In the genomic region with DNA sequence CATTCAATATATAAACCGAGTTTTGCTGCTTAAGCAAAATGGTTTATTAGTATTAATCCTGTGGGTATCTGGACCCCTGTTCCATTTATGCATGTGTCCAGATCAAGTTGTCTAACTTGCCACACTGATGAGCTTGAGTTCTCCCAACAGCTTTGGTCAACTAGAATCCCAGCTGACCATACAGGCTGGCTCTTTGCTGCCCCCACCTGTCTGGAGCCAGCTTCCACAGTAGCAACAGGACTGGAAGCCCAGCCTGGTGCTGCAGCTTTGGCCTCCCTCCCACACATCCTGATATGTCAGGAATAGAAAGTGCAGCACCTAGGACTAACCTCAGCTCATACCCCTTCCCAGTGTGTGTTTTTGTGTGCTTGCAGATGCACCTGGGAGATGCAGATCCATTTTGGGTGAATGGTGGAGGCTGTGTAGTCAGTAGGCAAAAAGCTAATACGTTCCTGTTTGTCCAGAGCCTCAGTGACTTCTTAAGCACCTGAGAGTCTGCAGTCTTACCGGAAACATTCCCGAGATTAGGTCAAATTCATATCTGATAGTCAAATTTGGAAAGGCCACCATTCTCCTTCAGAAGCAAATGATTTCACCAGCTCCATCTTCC, we compare ENCODE assay signal across 8 cellular contexts. TPM values are rescaled to one million over a fixed set of nuclear protein-coding genes. Genes with fewer than 3 reads are reported as not detected.
DNase-seq lines count a peak whose midpoint lies in the region; ATAC-seq and TF ChIP-seq lines count a peak whose summit lies in the region.

No MANE protein-coding gene starts in this region.

- H3K9me3 ChIP-seq in AG04450 (ENCODE audit: control insufficient read depth, insufficient read depth, low read length) = no peaks in the 10 kb centered on the region
- no peaks in the 10 kb centered on the region for H3K9me3 ChIP-seq in hepatocyte (ENCODE audit: low read depth)

- CTCF ChIA-PET in AG04450 (lab: Charles Lee) = interaction anchor here (0.7 to 2.5 kb wide), 9 partner anchors 13 to 707 kb away, joined by 3 to 51 read pairs (median 3); no protein-coding TSS in a partner anchor

- no peaks in the 10 kb centered on the region for H3K36me3 ChIP-seq in hepatocyte (replicated peaks; ENCODE audit: insufficient read depth, low read depth)

- TF ChIP-seq CTCF in AG04450 (IDR thresholded peaks at IDR 0.05; ENCODE audit: low read depth, low read length) = peak; percentile 83
- peak; percentile 89 for TF ChIP-seq CTCF in GM12865 (IDR thresholded peaks at IDR 0.05; ENCODE audit: insufficient read depth, low read depth, low read length, missing control alignments)
- peak; percentile 81 for TF ChIP-seq CTCF in hepatocyte (IDR thresholded peaks at IDR 0.05; ENCODE audit: poor library complexity)

- peak; percentile 83 for ATAC-seq in HG02798 (IDR thresholded peaks at IDR 0.05; ENCODE audit: poor library complexity, unreplicated experiment)

- DNase-seq in AG04450 (ENCODE audit: low read depth, low spot score) (peak; percentile 11), GM12865 (ENCODE audit: low read depth) (peak; percentile 70), NCI-H2227 treated with DMSO at 0.1 percent for 48 hours (lab: John Stamatoyannopoulos, UW) (peak; percentile 41), amygdala (lab: John Stamatoyannopoulos, UW) (peak in 43 of 56 donors; percentile 1 to 72 (median 20)), hepatocyte (ENCODE audit: low spot score) (peak; percentile 82), skeletal muscle cell (ENCODE audit: low read depth) (peak; percentile 11), 8988T (no peak)

- H3K27me3 ChIP-seq in AG04450 (ENCODE audit: control insufficient read depth, insufficient read depth, low read length) (no peaks in the 10 kb centered on the region), hepatocyte (no peaks in the 10 kb centered on the region)

- H3K4me1 ChIP-seq in hepatocyte (ENCODE audit: insufficient read depth) = no peaks in the 10 kb centered on the region

- H3K4me3 ChIP-seq in AG04450 (ENCODE audit: low read depth, low read length) = no peak overlapping the region
- H3K4me3 ChIP-seq in GM12865 (ENCODE audit: low read depth, low read length) = no peak overlapping the region
- H3K4me3 ChIP-seq in hepatocyte = no peak overlapping the region
- H3K4me3 ChIP-seq in skeletal muscle cell (ENCODE audit: low read depth, low read length) = no peak overlapping the region

- POLR2A ChIA-PET in AG04450 (lab: Yijun Ruan, JAX) = no interaction called here

- no peak overlapping the region for H3K27ac ChIP-seq in AG04450 (ENCODE audit: low read depth, low read length)
- H3K27ac ChIP-seq in hepatocyte = no peak overlapping the region

- H3K79me2 ChIP-seq in hepatocyte = no peaks in the 10 kb centered on the region

- H3K9me2 ChIP-seq in hepatocyte (replicated peaks; ENCODE audit: insufficient read depth) = no peaks in the 10 kb centered on the region

- 70% methylated on average over 4 of the region's 4 CpGs for WGBS in hepatocyte (ENCODE audit: low lambda C conversion rate, missing lambda C conversion rate)

- no peaks in the 10 kb centered on the region for H4K20me1 ChIP-seq in hepatocyte (ENCODE audit: insufficient read depth, poor library complexity, severe bottlenecking)

- H2AFZ ChIP-seq in hepatocyte = no peak overlapping the region

- H3K4me2 ChIP-seq in hepatocyte = no peak overlapping the region

RNA-seq across cellular contexts. Expression of gene BEND5, which starts 40.9 kb away (rescaled TPM):
- polyA plus RNA-seq in AG04450 (2011; rRNA removed) (0.74 and 1.2 TPM in 2 replicates), hepatocyte (6.2 and 7.9 TPM in 2 replicates)
- 0.22 and 3.0 TPM in 2 replicates for polyA minus RNA-seq in AG04450 (2011; rRNA and poly(A)+ RNA removed)
- total RNA-seq in hepatocyte = 7.5 and 9.6 TPM in 2 replicates
